20 cellular contexts compared by ENCODE assay signal in genomic region chr9:114378883-114379282, GRCh38. TPM values are rescaled to one million over a fixed set of nuclear protein-coding genes. Genes with fewer than 3 reads are reported as not detected.
DNase-seq lines count a peak whose midpoint lies in the region; ATAC-seq, FAIRE-seq and TF ChIP-seq lines count a peak whose summit lies in the region.
"Had no signal": no experiment of that assay in that cellular context is flagged by ENCODE, and none has a peak within 500 bp of the region (broad histone marks: within the 10 kb centered on the region; RNA-seq: fewer than 3 reads in every experiment).

No MANE protein-coding gene starts in this region.

- intact Hi-C loops in CD4-positive, alpha-beta T cell (cut with DNase I, micrococcal nuclease) = no loop called here

- H3K27me3 ChIP-seq in CD4-positive, alpha-beta T cell (ENCODE audit: control insufficient read depth, insufficient read depth, low read length) = no peaks in the 10 kb centered on the region
- no peaks in the 10 kb centered on the region for H3K27me3 ChIP-seq in small intestine (ENCODE audit: control insufficient read depth in 2 of 2, insufficient read depth in 2 of 2, low read length in 2 of 2)
- H3K27me3 ChIP-seq: right atrium auricular region, tibial artery had no signal

- no peak for ATAC-seq in CD4-positive, alpha-beta T cell (ENCODE audit: poor library complexity)
- ATAC-seq in activated T-helper 17 cell treated with anti-CD3 and anti-CD28 coated beads, Interleukin-2, amount 50 U/mL, for 72 hours (replicated peaks) = no peak
- no peak for ATAC-seq in naive thymus-derived CD8-positive, alpha-beta T cell
- ATAC-seq in GM19455 (IDR thresholded peaks at IDR 0.05; ENCODE audit: unreplicated experiment) = no peak
- ATAC-seq in GM19452 (IDR thresholded peaks at IDR 0.05; ENCODE audit: unreplicated experiment) = no peak

- H3K4me1 ChIP-seq in small intestine (ENCODE audit: control insufficient read depth in 2 of 2, insufficient read depth in 1 of 2, low read depth in 1 of 2, low read length in 1 of 2) = peaks cover 0 to 3% of the 10 kb centered on the region in 2 donors

- CTCF ChIA-PET in CD4-positive, alpha-beta T cell (lab: Charles Lee) = no interaction called here

- H3K27ac ChIP-seq in CD4-positive, alpha-beta T cell (ENCODE audit: low read depth, low read length) = peak overlapping the region; percentile 64
- H3K27ac ChIP-seq in small intestine (ENCODE audit: low read depth in 1 of 2, low read length in 1 of 2) = no peak overlapping the region
- H3K27ac ChIP-seq: right atrium auricular region, tibial artery had no signal

- peaks cover 94% of the 10 kb centered on the region for H3K36me3 Mint-ChIP-seq in CD4-positive, alpha-beta T cell (ENCODE audit: low read depth)
- peaks cover 98% of the 10 kb centered on the region for H3K36me3 Mint-ChIP-seq in activated T-helper 17 cell treated with anti-CD3 and anti-CD28 coated beads, Interleukin-2, amount 50 U/mL, for 72 hours (ENCODE audit: low read depth)
- peaks cover 11 to 91% (median 47%) of the 10 kb centered on the region in 3 donors for H3K36me3 Mint-ChIP-seq in naive thymus-derived CD8-positive, alpha-beta T cell

- POLR2A ChIA-PET in CD4-positive, alpha-beta T cell (lab: Charles Lee) = interaction anchor here (0.8 to 0.9 kb wide), 2 partner anchors 19 to 214 kb away, joined by 3 to 4 read pairs; no protein-coding TSS in a partner anchor
- POLR2A ChIA-PET in naive thymus-derived CD8-positive, alpha-beta T cell (lab: Charles Lee) = interaction anchor here (0.9 to 34.1 kb wide), 6 partner anchors 8 to 233 kb away, joined by 3 to 1589 read pairs (median 5); partner anchors contain the start of genes AKNA and TMEM268

- H3K27me3 Mint-ChIP-seq in CD4-positive, alpha-beta T cell = no peaks in the 10 kb centered on the region
- no peaks in the 10 kb centered on the region for H3K27me3 Mint-ChIP-seq in activated T-helper 17 cell treated with anti-CD3 and anti-CD28 coated beads, Interleukin-2, amount 50 U/mL, for 72 hours
- no peaks in the 10 kb centered on the region for H3K27me3 Mint-ChIP-seq in naive thymus-derived CD8-positive, alpha-beta T cell

- peak overlapping the region; percentile 67 for H3K4me3 Mint-ChIP-seq in CD4-positive, alpha-beta T cell
- peak overlapping the region; percentile 65 for H3K4me3 Mint-ChIP-seq in activated T-helper 17 cell treated with anti-CD3 and anti-CD28 coated beads, Interleukin-2, amount 50 U/mL, for 72 hours
- H3K4me3 Mint-ChIP-seq in naive thymus-derived CD8-positive, alpha-beta T cell = peak overlapping the region; percentile 26 to 100 (median 76)

- H3K36me3 ChIP-seq in small intestine (ENCODE audit: control insufficient read depth in 2 of 2, insufficient read depth in 2 of 2, low read length in 2 of 2) = peaks cover 8 to 11% of the 10 kb centered on the region in 2 donors

- no peaks in the 10 kb centered on the region for H3K9me3 ChIP-seq in CD4-positive, alpha-beta T cell (ENCODE audit: control insufficient read depth, low read length)
- no peaks in the 10 kb centered on the region for H3K9me3 ChIP-seq in small intestine (ENCODE audit: control insufficient read depth, low read depth)
- H3K9me3 ChIP-seq: right atrium auricular region, tibial artery had no signal

- WGBS in small intestine, 3 donors = 92 to 94% (median 94%) methylated on average over 5 of the region's 5 CpGs

- FAIRE-seq in small intestine (lab: Jason Lieb, UNC) = no peak

- H3K9me3 Mint-ChIP-seq in CD4-positive, alpha-beta T cell = no peaks in the 10 kb centered on the region
- H3K9me3 Mint-ChIP-seq in activated T-helper 17 cell treated with anti-CD3 and anti-CD28 coated beads, Interleukin-2, amount 50 U/mL, for 72 hours = no peaks in the 10 kb centered on the region
- H3K9me3 Mint-ChIP-seq in naive thymus-derived CD8-positive, alpha-beta T cell = no peaks in the 10 kb centered on the region

- TF ChIP-seq CTCF in CD4-positive, alpha-beta T cell (IDR thresholded peaks at IDR 0.05) = no peak
- peak; percentile 13 for TF ChIP-seq CTCF in GM12864 (IDR thresholded peaks at IDR 0.05; ENCODE audit: low read depth, low read length, missing control alignments)

- H3K27ac Mint-ChIP-seq in CD4-positive, alpha-beta T cell = peak overlapping the region; percentile 87
- H3K27ac Mint-ChIP-seq in activated T-helper 17 cell treated with anti-CD3 and anti-CD28 coated beads, Interleukin-2, amount 50 U/mL, for 72 hours = peak overlapping the region; percentile 80
- H3K27ac Mint-ChIP-seq in naive thymus-derived CD8-positive, alpha-beta T cell = peak overlapping the region; percentile 88 to 100 (median 94)

- peaks cover 87% of the 10 kb centered on the region for H3K4me1 Mint-ChIP-seq in CD4-positive, alpha-beta T cell (ENCODE audit: low read depth)
- H3K4me1 Mint-ChIP-seq in activated T-helper 17 cell treated with anti-CD3 and anti-CD28 coated beads, Interleukin-2, amount 50 U/mL, for 72 hours = peaks cover 53% of the 10 kb centered on the region
- H3K4me1 Mint-ChIP-seq in naive thymus-derived CD8-positive, alpha-beta T cell = peaks cover 55 to 93% (median 90%) of the 10 kb centered on the region in 4 donors

- DNase-seq in CD4-positive, alpha-beta T cell = no peak
- DNase-seq in GM12864 (ENCODE audit: low read depth) (no peak), small intestine (no peak)
- DNase-seq in naive thymus-derived CD8-positive, alpha-beta T cell = no peak
- DNase-seq: amniotic stem cell; C1 segment of cervical spinal cord; H7; NCI-H2081; NCI-H524; OCI-M1; stimulated activated CD4-positive, alpha-beta T cell treated with anti-CD3 and anti-CD28 coated beads, Interleukin-1b, Interleukin-23, amount 100 ng/mL, for 48 hours; tibial artery had no signal

- H3K4me3 ChIP-seq in GM12864 (ENCODE audit: low read depth, low read length) (no peak overlapping the region), small intestine (ENCODE audit: low read depth in 1 of 2, low read length in 2 of 2) (no peak overlapping the region)
- H3K4me3 ChIP-seq: right atrium auricular region, tibial artery had no signal

RNA-seq across cellular contexts. Expression of gene AKNA, which starts 8.9 kb away (rescaled TPM):
- total RNA-seq in CD4-positive, alpha-beta T cell = 100 to 1,000 TPM; 247 to 258 TPM
- total RNA-seq in activated T-helper 17 cell treated with anti-CD3 and anti-CD28 coated beads, Interleukin-2, amount 50 U/mL, for 72 hours = 100 to 1,000 TPM; 169 to 184 TPM
- 100 to 1,000 TPM; 425 to 430 TPM for total RNA-seq in naive thymus-derived CD8-positive, alpha-beta T cell
- 10 to 100 TPM; 12.7 to 31.6 (median 21.3) TPM for polyA plus RNA-seq in naive thymus-derived CD8-positive, alpha-beta T cell
- polyA plus RNA-seq in small intestine = 10 to 100 TPM in 1 of 3 donors, 1 to 10 TPM in 2; 3.4 to 22.0 (median 8.9) TPM

RNA-seq across cellular contexts. Expression of gene ORM2, which starts 49.2 kb away (rescaled TPM):
- total RNA-seq in CD4-positive, alpha-beta T cell = not detected
- total RNA-seq in activated T-helper 17 cell treated with anti-CD3 and anti-CD28 coated beads, Interleukin-2, amount 50 U/mL, for 72 hours = not detected
- total RNA-seq in naive thymus-derived CD8-positive, alpha-beta T cell = not detected
- polyA plus RNA-seq in naive thymus-derived CD8-positive, alpha-beta T cell = not detected
- under 1 TPM in 1 of 3 donors, not detected in 2; 0.28 TPM for polyA plus RNA-seq in small intestine
- total RNA-seq: chondrocyte, HT1080, lung microvascular endothelial cell, right atrium auricular region, SK-MEL-5 had no signal

RNA-seq across cellular contexts. Expression of gene ORM1, which starts 56.0 kb away (rescaled TPM):
- total RNA-seq in CD4-positive, alpha-beta T cell = not detected
- total RNA-seq in activated T-helper 17 cell treated with anti-CD3 and anti-CD28 coated beads, Interleukin-2, amount 50 U/mL, for 72 hours = not detected
- total RNA-seq in naive thymus-derived CD8-positive, alpha-beta T cell = not detected
- not detected for polyA plus RNA-seq in naive thymus-derived CD8-positive, alpha-beta T cell
- 1 to 10 TPM in 2 of 3 donors, not detected in 1; 1.3 to 6.9 TPM for polyA plus RNA-seq in small intestine
- total RNA-seq: chondrocyte, H7, HT1080, lung microvascular endothelial cell, right atrium auricular region, SK-MEL-5 had no signal
